In genomic region chr17:77131919-77132318, GRCh38 we compare ENCODE assay signal across 19 cellular contexts. TPM values are rescaled to one million over a fixed set of nuclear protein-coding genes. Genes with fewer than 3 reads are reported as not detected.
DNase-seq lines count a peak whose midpoint lies in the region; ATAC-seq, FAIRE-seq and TF ChIP-seq lines count a peak whose summit lies in the region.
"Had no signal": no experiment of that assay in that cellular context is flagged by ENCODE, and none has a peak within 500 bp of the region (broad histone marks: within the 10 kb centered on the region; RNA-seq: fewer than 3 reads in every experiment).

No MANE protein-coding gene starts in this region.

- DNase-seq in H4 (ENCODE audit: low spot score), result peak; percentile 62
- no peak for DNase-seq in Panc1 (ENCODE audit: low read depth, low spot score)
- peak; percentile 56 for DNase-seq in fibroblast of gingiva (ENCODE audit: low read depth)
- no peak for DNase-seq in NCI-H2029 (lab: John Stamatoyannopoulos, UW)
- DNase-seq in activated CD4-positive, alpha-beta T cell treated with anti-CD3 and anti-CD28 coated beads, Interleukin-2, amount 50 U/mL, for 1 hour, result no peak
- no peak for DNase-seq in T-cell
- DNase-seq in urothelium cell line (ENCODE audit: low spot score), result no peak
- DNase-seq: activated B cell treated with CpG ODN at 0.5 μM for 24 hours; activated T-cell treated with anti-CD3 and anti-CD28 coated beads, Interleukin-2, amount 50 U/mL, for 24 hours; anterior cingulate cortex; endodermal cell; H7; NCI-H510A treated with DMSO at 0.1 percent for 48 hours; stimulated activated CD4-positive, alpha-beta T cell treated with anti-CD3 and anti-CD28 coated beads, Interleukin-2, amount 100 ng/mL, for 48 hours; stimulated activated naive B cell treated with anti-CD40 and anti-IgM and Interleukin-4, amounts not matched to agents 10 μg/mL and 1 μg/mL and 100 μg/mL, for 72 hours had no signal

- peaks cover 4% of the 10 kb centered on the region for H3K9me3 Mint-ChIP-seq in nephron
- H3K9me3 Mint-ChIP-seq in T-cell, result no peaks in the 10 kb centered on the region
- H3K9me3 Mint-ChIP-seq: activated B cell treated with CpG ODN at 0.5 μM for 24 hours had no signal

- H3K4me3 Mint-ChIP-seq in nephron, result peak overlapping the region in 1 of 3 experiments; percentile 1
- no peak overlapping the region for H3K4me3 Mint-ChIP-seq in T-cell
- H3K4me3 Mint-ChIP-seq: activated B cell treated with CpG ODN at 0.5 μM for 24 hours; activated T-cell treated with anti-CD3 and anti-CD28 coated beads, Interleukin-2, amount 50 U/mL, for 24 hours; B cell; endodermal cell; stimulated activated naive B cell treated with anti-CD40 and anti-IgM and Interleukin-4, amounts not matched to agents 10 μg/mL and 1 μg/mL and 100 μg/mL, for 72 hours had no signal

- peak; percentile 50 for ATAC-seq in Panc1
- ATAC-seq in T-cell (replicated peaks in 1 of 4), result no peak
- ATAC-seq: stimulated activated naive B cell treated with anti-CD40 and anti-IgM and Interleukin-4, amounts not matched to agents 10 μg/mL and 1 μg/mL and 100 μg/mL, for 72 hours had no signal

- H3K27me3 Mint-ChIP-seq in nephron (ENCODE audit: low read depth) (peaks cover under 1% of the 10 kb centered on the region), T-cell (no peaks in the 10 kb centered on the region)
- H3K27me3 Mint-ChIP-seq: activated T-cell treated with anti-CD3 and anti-CD28 coated beads, Interleukin-2, amount 50 U/mL, for 24 hours; stimulated activated naive B cell treated with anti-CD40 and anti-IgM and Interleukin-4, amounts not matched to agents 10 μg/mL and 1 μg/mL and 100 μg/mL, for 72 hours had no signal

- H3K4me1 ChIP-seq in Panc1 (ENCODE audit: control insufficient read depth, insufficient read depth, low read length), result peaks cover 69% of the 10 kb centered on the region

- CTCF ChIA-PET in Panc1 (lab: Charles Lee), result no interaction called here
- CTCF ChIA-PET in T-cell (lab: Charles Lee), result no interaction called here

- no peak overlapping the region for H3K4me3 ChIP-seq in Panc1 (ENCODE audit: low read depth in 2 of 2, low read length in 2 of 2)
- H3K4me3 ChIP-seq: SK-N-MC had no signal

- BruUV-seq in Panc1 (replicated peaks; lab: Mats Ljungman, UMichigan), result no TSS peak

- no peaks in the 10 kb centered on the region for H3K27me3 ChIP-seq in Panc1 (ENCODE audit: control insufficient read depth, insufficient read depth, low read length)

- H3K4me1 Mint-ChIP-seq in nephron (peaks cover 45% of the 10 kb centered on the region), T-cell (peaks cover 26 to 37% (median 29%) of the 10 kb centered on the region in 3 donors)

- no peak for FAIRE-seq in urothelium cell line (lab: Jason Lieb, UNC)

- POLR2A ChIA-PET in Panc1 (lab: Charles Lee), result interaction anchor here (5.0 kb wide), 1 partner anchor 9 kb away, joined by 30 read pairs; the partner anchor contains the start of gene SEC14L1
- POLR2A ChIA-PET in T-cell (lab: Charles Lee), result interaction anchor here in 1 of 2 donors (0.7 kb wide), 1 partner anchor 533 kb away, joined by 5 read pairs; no protein-coding TSS in a partner anchor

- peak overlapping the region; percentile 95 for H3K27ac ChIP-seq in Panc1 (ENCODE audit: low read length)
- H3K27ac ChIP-seq: SK-N-MC had no signal

- peak overlapping the region; percentile 71 to 80 (median 79) for H3K27ac Mint-ChIP-seq in nephron
- H3K27ac Mint-ChIP-seq in T-cell, result no peak overlapping the region
- H3K27ac Mint-ChIP-seq: activated B cell treated with CpG ODN at 0.5 μM for 24 hours; activated T-cell treated with anti-CD3 and anti-CD28 coated beads, Interleukin-2, amount 50 U/mL, for 24 hours; B cell; endodermal cell; progenitor cell of endocrine pancreas; stimulated activated naive B cell treated with anti-CD40 and anti-IgM and Interleukin-4, amounts not matched to agents 10 μg/mL and 1 μg/mL and 100 μg/mL, for 72 hours had no signal

- H3K36me3 Mint-ChIP-seq in nephron (ENCODE audit: low read depth) (no peaks in the 10 kb centered on the region), T-cell (no peaks in the 10 kb centered on the region)

- H3K36me3 ChIP-seq in Panc1 (ENCODE audit: control insufficient read depth, insufficient read depth, low read length), result no peaks in the 10 kb centered on the region

- intact Hi-C loops in Panc1 (cut with micrococcal nuclease; ENCODE audit: unreplicated experiment), result loop anchor here (5.0 kb wide), 1 partner anchor 35 kb away; no protein-coding TSS in a partner anchor

- in situ Hi-C loops in Panc1 (cut with HindIII; ENCODE audit: low pct_unique_long_range_greater_than_20kb, low sequenced_read_pairs), result no loop called here

- H3K9me3 ChIP-seq in Panc1 (ENCODE audit: control insufficient read depth, insufficient read depth, low read depth, low read length), result no peaks in the 10 kb centered on the region

- TF ChIP-seq CTCF in Panc1 (IDR thresholded peaks at IDR 0.05), result no peak
- no peak for TF ChIP-seq CTCF in nephron (IDR thresholded peaks at IDR 0.05; ENCODE audit: unreplicated experiment in 3 of 3)

RNA-seq across cellular contexts. Expression of gene SEC14L1, which starts 8.8 kb away (rescaled TPM):
- 33.7 and 41.8 TPM in 2 replicates for total RNA-seq in H4 (2014; rRNA removed; shearing (Covaris generic))
- total RNA-seq in Panc1 (2021; ENCODE audit: unreplicated experiment) (279 TPM), T-cell (10 to 100 TPM; 36.9 to 71.6 (median 46.2) TPM)
- 156 TPM for polyA plus RNA-seq in Panc1 (2012; ENCODE audit: insufficient read length)

Comparison
In these comparisons a context has a peak if more than half of its experiments do, and no peak if none do; other contexts are left out.
1. DNase-seq: peak in H4 (single experiment) and fibroblast of gingiva (single experiment); none in Panc1 (single experiment), NCI-H2029 (single experiment), activated CD4-positive, alpha-beta T cell treated with anti-CD3 and anti-CD28 coated beads, Interleukin-2, amount 50 U/mL, for 1 hour (single experiment), T-cell (0 of 34) and urothelium cell line (single experiment).
2. H3K27ac Mint-ChIP-seq: peak in nephron (3 of 3); none in T-cell (0 of 2).